Comparison of ENCODE assay signal across 25 cellular contexts in genomic region chr2:62010632-62011276, GRCh38.
DNase-seq lines count a peak whose midpoint lies in the region; ATAC-seq and TF ChIP-seq lines count a peak whose summit lies in the region.
"Had no signal": no experiment of that assay in that cellular context is flagged by ENCODE, and none has a peak within 500 bp of the region (broad histone marks: within the 10 kb centered on the region; RNA-seq: fewer than 3 reads in every experiment).

No MANE protein-coding gene starts in this region.

- TF ChIP-seq POLR2A in esophagus muscularis mucosa (IDR thresholded peaks at IDR 0.05; ENCODE audit: low read depth): no peak

- no peaks in the 10 kb centered on the region for H3F3A ChIP-seq in OCI-LY1 (ENCODE audit: insufficient read depth, low read length)

- ATAC-seq in activated naive CD8-positive, alpha-beta T cell treated with anti-CD3 and anti-CD28 coated beads, Interleukin-2, amount 10 ng/mL, durations not matched to agents 7 days and 5 days (ENCODE audit: low read depth): no peak
- no peak for ATAC-seq in activated naive CD8-positive, alpha-beta T cell treated with anti-CD3 and anti-CD28 coated beads, Interleukin-2, amount 50 U/mL, for 24 hours
- ATAC-seq in GM18517 (IDR thresholded peaks at IDR 0.05; ENCODE audit: unreplicated experiment): no peak
- ATAC-seq: A549, HCT116, K562 had no signal

- H3K4me1 ChIP-seq in OCI-LY1 (ENCODE audit: insufficient read depth, low read length, severe bottlenecking) (peaks cover 22% of the 10 kb centered on the region), mesenchymal stem cell (ENCODE audit: control insufficient read depth, insufficient read depth, low read depth, low read length) (peaks cover 2% of the 10 kb centered on the region), esophagus muscularis mucosa (peaks cover 18 to 43% (median 31%) of the 10 kb centered on the region in 4 donors), BE2C (no peaks in the 10 kb centered on the region)
- H3K4me1 ChIP-seq: A549, SJSA1 had no signal

- no peak for TF ChIP-seq CTCF in OCI-LY1 (IDR thresholded peaks at IDR 0.05; ENCODE audit: low read length)
- TF ChIP-seq CTCF in esophagus muscularis mucosa (IDR thresholded peaks at IDR 0.05): no peak
- TF ChIP-seq CTCF in BE2C (IDR thresholded peaks at IDR 0.05; ENCODE audit: low read depth, low read length): no peak

- no peaks in the 10 kb centered on the region for H3K27me3 Mint-ChIP-seq in activated naive CD8-positive, alpha-beta T cell treated with anti-CD3 and anti-CD28 coated beads, Interleukin-2, amount 10 ng/mL, durations not matched to agents 7 days and 5 days
- no peaks in the 10 kb centered on the region for H3K27me3 Mint-ChIP-seq in activated naive CD8-positive, alpha-beta T cell treated with anti-CD3 and anti-CD28 coated beads, Interleukin-2, amount 50 U/mL, for 24 hours
- H3K27me3 Mint-ChIP-seq: activated CD4-positive, alpha-beta T cell treated with anti-CD3 and anti-CD28 coated beads, Interleukin-2, amount 10 ng/mL, durations not matched to agents 7 days and 5 days; stimulated activated naive CD8-positive, alpha-beta T cell treated with anti-CD3 and anti-CD28 coated beads, Interleukin-15, Interleukin-2, amounts not matched to agents 100 ng/mL and 50 ng/mL, for 24 hours had no signal

- H3K9me3 ChIP-seq in OCI-LY1 (ENCODE audit: low read length): 0 out of 2 replicates have a peak, but pooled peaks cover 2% of the 10 kb centered on the region
- no peaks in the 10 kb centered on the region for H3K9me3 ChIP-seq in mesenchymal stem cell (ENCODE audit: control insufficient read depth, low read length)
- H3K9me3 ChIP-seq in esophagus muscularis mucosa: no peaks in the 10 kb centered on the region
- no peaks in the 10 kb centered on the region for H3K9me3 ChIP-seq in BE2C
- H3K9me3 ChIP-seq: A549, breast epithelium, Peyer's patch, SJSA1, spleen, tibial nerve had no signal

- H2BK5ac ChIP-seq in mesenchymal stem cell (ENCODE audit: low read depth, low read length, poor library complexity, severe bottlenecking): no peak overlapping the region

- H3K27ac ChIP-seq in OCI-LY1 (ENCODE audit: low read depth, low read length, poor library complexity, severe bottlenecking): peak overlapping the region; percentile 40
- H3K27ac ChIP-seq in mesenchymal stem cell (ENCODE audit: low read length, poor library complexity, severe bottlenecking): peak overlapping the region; percentile 22
- peak overlapping the region in 2 of 4 donors; percentile 18 to 28 for H3K27ac ChIP-seq in esophagus muscularis mucosa (replicated peaks in 1 of 4)
- H3K27ac ChIP-seq: A549, breast epithelium, Peyer's patch, SJSA1, tibial nerve, VCaP had no signal

- H2BK15ac ChIP-seq in mesenchymal stem cell (ENCODE audit: low read depth, poor library complexity, severe bottlenecking): no peak overlapping the region

- no peak overlapping the region for H2AK5ac ChIP-seq in mesenchymal stem cell (ENCODE audit: low read length, severe bottlenecking)

- H3K9me3 Mint-ChIP-seq in activated naive CD8-positive, alpha-beta T cell treated with anti-CD3 and anti-CD28 coated beads, Interleukin-2, amount 10 ng/mL, durations not matched to agents 7 days and 5 days: no peaks in the 10 kb centered on the region
- no peaks in the 10 kb centered on the region for H3K9me3 Mint-ChIP-seq in activated naive CD8-positive, alpha-beta T cell treated with anti-CD3 and anti-CD28 coated beads, Interleukin-2, amount 50 U/mL, for 24 hours
- H3K9me3 Mint-ChIP-seq: activated CD4-positive, alpha-beta T cell treated with anti-CD3 and anti-CD28 coated beads, Interleukin-2, amount 10 ng/mL, durations not matched to agents 7 days and 5 days; stimulated activated naive CD8-positive, alpha-beta T cell treated with anti-CD3 and anti-CD28 coated beads, Interleukin-15, Interleukin-2, amounts not matched to agents 100 ng/mL and 50 ng/mL, for 24 hours had no signal

- H2BK120ac ChIP-seq in mesenchymal stem cell (ENCODE audit: low read depth, low read length): no peak overlapping the region

- peak overlapping the region; percentile 11 for H3K27ac Mint-ChIP-seq in activated naive CD8-positive, alpha-beta T cell treated with anti-CD3 and anti-CD28 coated beads, Interleukin-2, amount 10 ng/mL, durations not matched to agents 7 days and 5 days
- H3K27ac Mint-ChIP-seq in activated naive CD8-positive, alpha-beta T cell treated with anti-CD3 and anti-CD28 coated beads, Interleukin-2, amount 50 U/mL, for 24 hours: no peak overlapping the region
- H3K27ac Mint-ChIP-seq: stimulated activated naive CD8-positive, alpha-beta T cell treated with anti-CD3 and anti-CD28 coated beads, Interleukin-15, Interleukin-2, amounts not matched to agents 100 ng/mL and 50 ng/mL, for 24 hours had no signal

- no peak overlapping the region for H2BK12ac ChIP-seq in mesenchymal stem cell (ENCODE audit: low read length in 2 of 2)

- peaks cover 5% of the 10 kb centered on the region for H3K79me1 ChIP-seq in mesenchymal stem cell (replicated peaks; ENCODE audit: low read length, poor library complexity, severe bottlenecking)

- no peak overlapping the region for H3K18ac ChIP-seq in mesenchymal stem cell (ENCODE audit: low read depth in 1 of 2, low read length in 2 of 2)

- TF ChIP-seq EP300 in esophagus muscularis mucosa (IDR thresholded peaks at IDR 0.05): no peak

- H3K4ac ChIP-seq in mesenchymal stem cell (ENCODE audit: low read depth in 1 of 2, low read length in 2 of 2): no peak overlapping the region

- POLR2A ChIA-PET in activated naive CD8-positive, alpha-beta T cell treated with anti-CD3 and anti-CD28 coated beads, Interleukin-2, amount 10 ng/mL, durations not matched to agents 7 days and 5 days (lab: Charles Lee): no interaction called here

- H3K27me3 ChIP-seq in OCI-LY1 (ENCODE audit: insufficient read depth, low read length): no peaks in the 10 kb centered on the region
- H3K27me3 ChIP-seq in mesenchymal stem cell (ENCODE audit: control insufficient read depth in 1 of 2, insufficient read depth in 1 of 2, low read length in 2 of 2): no peaks in the 10 kb centered on the region
- H3K27me3 ChIP-seq in esophagus muscularis mucosa: no peaks in the 10 kb centered on the region
- H3K27me3 ChIP-seq in BE2C: no peaks in the 10 kb centered on the region
- H3K27me3 ChIP-seq: breast epithelium, Peyer's patch, SJSA1, spleen, tibial nerve had no signal

- H3K4me2 ChIP-seq in OCI-LY1 (ENCODE audit: low read length): peak overlapping the region; percentile 15; the same call in 1 of the 2 replicates
- H3K4me2 ChIP-seq in mesenchymal stem cell (ENCODE audit: low read length, poor library complexity, severe bottlenecking): no peak overlapping the region
- H3K4me2 ChIP-seq: A549 had no signal

- H3K9ac ChIP-seq in OCI-LY1 (ENCODE audit: low read length) (no peak overlapping the region; the same call in 1 of the 2 replicates), mesenchymal stem cell (ENCODE audit: low read length) (no peak overlapping the region)

- intact Hi-C loops in esophagus muscularis mucosa (cut with DNase I): loop anchor here (10.0 kb wide), 1 partner anchor 184 kb away; the partner anchor contains the start of gene B3GNT2

- no peak overlapping the region for H4K8ac ChIP-seq in mesenchymal stem cell (ENCODE audit: low read length)

- H3K4me1 Mint-ChIP-seq in activated naive CD8-positive, alpha-beta T cell treated with anti-CD3 and anti-CD28 coated beads, Interleukin-2, amount 10 ng/mL, durations not matched to agents 7 days and 5 days: no peaks in the 10 kb centered on the region
- H3K4me1 Mint-ChIP-seq in activated naive CD8-positive, alpha-beta T cell treated with anti-CD3 and anti-CD28 coated beads, Interleukin-2, amount 50 U/mL, for 24 hours: no peaks in the 10 kb centered on the region
- H3K4me1 Mint-ChIP-seq: activated CD4-positive, alpha-beta T cell treated with anti-CD3 and anti-CD28 coated beads, Interleukin-2, amount 10 ng/mL, durations not matched to agents 7 days and 5 days had no signal

- H3K36me3 ChIP-seq in OCI-LY1 (ENCODE audit: insufficient read depth, low read length): no peaks in the 10 kb centered on the region
- no peaks in the 10 kb centered on the region for H3K36me3 ChIP-seq in mesenchymal stem cell (ENCODE audit: control insufficient read depth in 1 of 2, insufficient read depth in 2 of 2, low read depth in 1 of 2, low read length in 2 of 2)
- no peaks in the 10 kb centered on the region for H3K36me3 ChIP-seq in esophagus muscularis mucosa
- H3K36me3 ChIP-seq in BE2C: no peaks in the 10 kb centered on the region
- H3K36me3 ChIP-seq: breast epithelium, Peyer's patch, SJSA1, spleen, tibial nerve had no signal

- no peaks in the 10 kb centered on the region for H3K36me3 Mint-ChIP-seq in activated naive CD8-positive, alpha-beta T cell treated with anti-CD3 and anti-CD28 coated beads, Interleukin-2, amount 10 ng/mL, durations not matched to agents 7 days and 5 days
- peaks cover 4% of the 10 kb centered on the region for H3K36me3 Mint-ChIP-seq in activated naive CD8-positive, alpha-beta T cell treated with anti-CD3 and anti-CD28 coated beads, Interleukin-2, amount 50 U/mL, for 24 hours (ENCODE audit: low read depth)

- H3K4me3 ChIP-seq in OCI-LY1 (ENCODE audit: low read depth, low read length, poor library complexity, severe bottlenecking) (no peak overlapping the region), mesenchymal stem cell (ENCODE audit: insufficient read depth in 1 of 2, low read depth in 1 of 2, low read length in 2 of 2) (no peak overlapping the region), esophagus muscularis mucosa (no peak overlapping the region), BE2C (ENCODE audit: low read depth, low read length) (no peak overlapping the region)
- H3K4me3 ChIP-seq: A549, breast epithelium, K562, Peyer's patch, SJSA1, spleen, tibial nerve had no signal

- no peak overlapping the region for H3K4me3 Mint-ChIP-seq in activated naive CD8-positive, alpha-beta T cell treated with anti-CD3 and anti-CD28 coated beads, Interleukin-2, amount 10 ng/mL, durations not matched to agents 7 days and 5 days
- H3K4me3 Mint-ChIP-seq in activated naive CD8-positive, alpha-beta T cell treated with anti-CD3 and anti-CD28 coated beads, Interleukin-2, amount 50 U/mL, for 24 hours: no peak overlapping the region
- H3K4me3 Mint-ChIP-seq: activated CD4-positive, alpha-beta T cell treated with anti-CD3 and anti-CD28 coated beads, Interleukin-2, amount 10 ng/mL, durations not matched to agents 7 days and 5 days; stimulated activated naive CD8-positive, alpha-beta T cell treated with anti-CD3 and anti-CD28 coated beads, Interleukin-15, Interleukin-2, amounts not matched to agents 100 ng/mL and 50 ng/mL, for 24 hours had no signal

- no peaks in the 10 kb centered on the region for H3K79me2 ChIP-seq in OCI-LY1 (ENCODE audit: insufficient read depth, low read length)

- no peak overlapping the region for H4K91ac ChIP-seq in mesenchymal stem cell (ENCODE audit: low read length)

- no peak overlapping the region for H3K14ac ChIP-seq in mesenchymal stem cell (ENCODE audit: low read length in 2 of 2)

- H3K9me2 ChIP-seq in OCI-LY1 (ENCODE audit: low read depth, low read length): no peaks in the 10 kb centered on the region

- no peaks in the 10 kb centered on the region for H4K20me1 ChIP-seq in OCI-LY1 (ENCODE audit: insufficient read depth, low read length)

- no peak overlapping the region for H2AFZ ChIP-seq in OCI-LY1 (ENCODE audit: low read length)
- H2AFZ ChIP-seq in mesenchymal stem cell (ENCODE audit: low read depth, low read length): no peak overlapping the region

- 90% methylated on average over 3 of the region's 3 CpGs for WGBS in mesenchymal stem cell
- WGBS in esophagus muscularis mucosa: 55% methylated on average over 3 of the region's 3 CpGs

- no peak overlapping the region for H3K23ac ChIP-seq in mesenchymal stem cell (ENCODE audit: low read length in 2 of 2)

- DNase-seq in activated naive CD8-positive, alpha-beta T cell treated with anti-CD3 and anti-CD28 coated beads, Interleukin-2, amount 10 ng/mL, durations not matched to agents 7 days and 5 days: no peak
- no peak for DNase-seq in activated naive CD8-positive, alpha-beta T cell treated with anti-CD3 and anti-CD28 coated beads, Interleukin-2, amount 50 U/mL, for 24 hours
- DNase-seq in mesenchymal stem cell: no peak
- DNase-seq in esophagus muscularis mucosa (ENCODE audit: extremely low spot score): no peak
- DNase-seq in BE2C: no peak
- DNase-seq in islet precursor cell: no peak
- DNase-seq: activated CD4-positive, alpha-beta T cell treated with anti-CD3 and anti-CD28 coated beads, Interleukin-2, amount 10 ng/mL, durations not matched to agents 7 days and 5 days; activated effector memory CD4-positive, alpha-beta T cell treated with Interleukin-2 at 50 U/mL for 16 hours; kidney; NCI-H187 treated with DMSO at 0.1 percent for 48 hours; NCI-H2227 treated with DMSO at 0.1 percent for 48 hours; Peyer's patch; spleen; stimulated activated CD4-positive, alpha-beta T cell treated with anti-CD3 and anti-CD28 coated beads, Interleukin-4, amount 100 ng/mL, for 24 hours; T-helper 2 cell had no signal
